13 cellular contexts compared by ENCODE assay signal in the genomic region with DNA sequence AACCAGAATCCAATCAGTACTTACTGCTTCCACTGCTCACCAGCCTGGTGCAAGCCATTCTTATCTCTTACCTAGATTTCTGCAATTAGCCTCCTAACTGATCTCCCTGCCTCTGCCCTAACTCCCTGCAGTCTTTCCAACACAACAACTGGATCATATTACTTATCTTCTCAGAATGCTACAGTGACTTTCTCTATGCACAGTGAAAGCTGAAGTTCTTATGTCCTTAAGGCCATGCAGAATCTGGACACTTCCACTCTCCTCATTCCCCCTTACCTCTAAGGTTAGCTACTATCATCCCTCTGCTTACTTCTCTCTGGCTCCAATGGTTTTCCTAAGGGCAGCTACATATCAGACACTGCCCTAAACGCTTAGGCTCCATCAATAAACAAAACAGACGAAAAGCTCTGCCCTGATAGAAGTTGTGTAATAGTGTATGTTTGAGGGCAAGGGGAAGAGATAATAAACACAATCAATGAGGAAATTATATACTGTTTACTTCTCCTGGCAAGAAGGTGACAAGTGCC.
DNase-seq lines count a peak whose midpoint lies in the region; ATAC-seq and TF ChIP-seq lines count a peak whose summit lies in the region.
"Had no signal": no experiment of that assay in that cellular context is flagged by ENCODE, and none has a peak within 500 bp of the region (broad histone marks: within the 10 kb centered on the region; RNA-seq: fewer than 3 reads in every experiment).

No MANE protein-coding gene starts in this region.

- H2AFZ ChIP-seq in Loucy (ENCODE audit: low read length) (no peak overlapping the region), parathyroid adenoma (no peak overlapping the region)

- TF ChIP-seq CTCF in Loucy (conservative IDR thresholded peaks at IDR 0.05; ENCODE audit: low read length) (no peak), choroid plexus epithelial cell (conservative IDR thresholded peaks at IDR 0.05; ENCODE audit: low read depth, low read length) (no peak), parathyroid adenoma (IDR thresholded peaks at IDR 0.05) (no peak)

- H3K27me3 ChIP-seq in Loucy (ENCODE audit: insufficient read depth, low read length, poor library complexity, severe bottlenecking), result no peaks in the 10 kb centered on the region
- no peaks in the 10 kb centered on the region for H3K27me3 ChIP-seq in parathyroid adenoma (ENCODE audit: control insufficient read depth, insufficient read depth, low read length)
- H3K27me3 ChIP-seq: esophagus squamous epithelium had no signal

- H3K36me3 ChIP-seq in Loucy (ENCODE audit: insufficient read depth, low read length) (no peaks in the 10 kb centered on the region), parathyroid adenoma (ENCODE audit: control insufficient read depth, insufficient read depth, low read length) (no peaks in the 10 kb centered on the region)
- H3K36me3 ChIP-seq: esophagus squamous epithelium had no signal

- H3K4me1 ChIP-seq in Loucy (ENCODE audit: insufficient read depth, low read length, poor library complexity, severe bottlenecking), result peaks cover 68% of the 10 kb centered on the region
- peaks cover 19% of the 10 kb centered on the region for H3K4me1 ChIP-seq in parathyroid adenoma

- H3K9ac ChIP-seq in Loucy (ENCODE audit: low read depth, low read length, poor library complexity, severe bottlenecking), result peak overlapping the region; percentile 42
- H3K9ac ChIP-seq in parathyroid adenoma, result no peak overlapping the region

- no peaks in the 10 kb centered on the region for H3K9me2 ChIP-seq in Loucy (replicated peaks; ENCODE audit: low read depth, low read length)

- no peak for ATAC-seq in HG03025 (IDR thresholded peaks at IDR 0.05; ENCODE audit: low FRiP score, unreplicated experiment)
- ATAC-seq: activated naive CD4-positive, alpha-beta T cell treated with anti-CD3 and anti-CD28 coated beads, Interleukin-2, amount 50 U/mL, for 72 hours; natural killer cell had no signal

- peak in 2 of 3 experiments; percentile 21 to 48 for DNase-seq in NCI-H1417 (lab: John Stamatoyannopoulos, UW)
- no peak for DNase-seq in NCI-H1417 treated with DMSO at 0.1 percent for 48 hours (lab: John Stamatoyannopoulos, UW)
- peak; percentile 51 for DNase-seq in choroid plexus epithelial cell (ENCODE audit: low read depth)
- no peak for DNase-seq in T1000 (lab: John Stamatoyannopoulos, UW)
- DNase-seq in ACHN, result no peak
- DNase-seq: esophagus squamous epithelium, natural killer cell, NCI-H2081 had no signal

- H3K79me2 ChIP-seq in Loucy (ENCODE audit: insufficient read depth, low read length) (peaks cover 95% of the 10 kb centered on the region), parathyroid adenoma (peaks cover 48% of the 10 kb centered on the region)

- H3K4me2 ChIP-seq in Loucy (ENCODE audit: low read depth, low read length, poor library complexity, severe bottlenecking) (peak overlapping the region; percentile 87), parathyroid adenoma (ENCODE audit: low read length) (peak overlapping the region; percentile 39)

- H3K27ac ChIP-seq in parathyroid adenoma, result no peak overlapping the region
- H3K27ac ChIP-seq: esophagus squamous epithelium, RWPE1 had no signal

- H3K4me3 ChIP-seq in Loucy (ENCODE audit: low read length, poor library complexity, severe bottlenecking), result peak overlapping the region; percentile 92
- H3K4me3 ChIP-seq in choroid plexus epithelial cell (ENCODE audit: low read depth, low read length), result no peak overlapping the region
- H3K4me3 ChIP-seq in parathyroid adenoma (ENCODE audit: low read depth, low read length), result peak overlapping the region; percentile 19
- H3K4me3 ChIP-seq: esophagus squamous epithelium had no signal

- in situ Hi-C loops in ACHN (cut with HindIII; ENCODE audit: low pct_ligation_motif_present, low pct_unique_long_range_greater_than_20kb, low sequenced_read_pairs), result no loop called here

- no peaks in the 10 kb centered on the region; the same call in 1 of the 2 replicates for H3F3A ChIP-seq in Loucy (ENCODE audit: low read depth)

- no peaks in the 10 kb centered on the region for H3K9me3 ChIP-seq in Loucy (ENCODE audit: insufficient read depth, low read depth, low read length)
- no peaks in the 10 kb centered on the region for H3K9me3 ChIP-seq in parathyroid adenoma (ENCODE audit: control insufficient read depth, low read length)
- H3K9me3 ChIP-seq: esophagus squamous epithelium had no signal

- peaks cover 79% of the 10 kb centered on the region for H4K20me1 ChIP-seq in Loucy (ENCODE audit: insufficient read depth, low read length, poor library complexity, severe bottlenecking)

Comparison
In these comparisons a context has a peak if more than half of its experiments do, and no peak if none do; other contexts are left out.
1. DNase-seq: peak in NCI-H1417 (2 of 3) and choroid plexus epithelial cell (single experiment); none in NCI-H1417 treated with DMSO at 0.1 percent for 48 hours (single experiment), T1000 (single experiment) and ACHN (single experiment).